Comparison of ENCODE assay signal across 18 cellular contexts in genomic region chr6:107046316-107046715, GRCh38. TPM values are rescaled to one million over a fixed set of nuclear protein-coding genes. Genes with fewer than 3 reads are reported as not detected.
DNase-seq lines count a peak whose midpoint lies in the region; ATAC-seq and TF ChIP-seq lines count a peak whose summit lies in the region.
"Had no signal": no experiment of that assay in that cellular context is flagged by ENCODE, and none has a peak within 500 bp of the region (broad histone marks: within the 10 kb centered on the region; RNA-seq: fewer than 3 reads in every experiment).

No MANE protein-coding gene starts in this region.

- H3K27me3 ChIP-seq in CD4-positive, alpha-beta T cell (ENCODE audit: control insufficient read depth, insufficient read depth, low read length), result no peaks in the 10 kb centered on the region
- no peaks in the 10 kb centered on the region for H3K27me3 ChIP-seq in tibial nerve
- H3K27me3 ChIP-seq: colonic mucosa had no signal

- no peak overlapping the region for H3K27ac ChIP-seq in CD4-positive, alpha-beta T cell (ENCODE audit: low read depth, low read length)
- H3K27ac ChIP-seq in tibial nerve, result peak overlapping the region in 2 of 4 donors; percentile 13 to 49
- H3K27ac ChIP-seq: colonic mucosa, thoracic aorta had no signal

- intact Hi-C loops in CD4-positive, alpha-beta T cell (cut with DNase I, micrococcal nuclease), result no loop called here
- intact Hi-C loops in posterior vena cava (cut with DNase I), result no loop called here

- peaks cover 66% of the 10 kb centered on the region for H3K36me3 Mint-ChIP-seq in CD4-positive, alpha-beta T cell (ENCODE audit: low read depth)
- H3K36me3 Mint-ChIP-seq in WTC11, result peaks cover 11% of the 10 kb centered on the region
- H3K36me3 Mint-ChIP-seq in mesothelial cell of epicardium, result peaks cover 12% of the 10 kb centered on the region

- H3K9me3 Mint-ChIP-seq in CD4-positive, alpha-beta T cell, result no peaks in the 10 kb centered on the region
- H3K9me3 Mint-ChIP-seq in WTC11, result no peaks in the 10 kb centered on the region
- H3K9me3 Mint-ChIP-seq in mesothelial cell of epicardium, result no peaks in the 10 kb centered on the region

- 36 to 37% methylated on average over 6 of the region's 6 CpGs for WGBS in tibial nerve, 2 donors

- peak overlapping the region; percentile 18 for H3K27ac Mint-ChIP-seq in CD4-positive, alpha-beta T cell
- H3K27ac Mint-ChIP-seq in WTC11 (peak overlapping the region; percentile 73; the same call in 1 of the 2 replicates), mesothelial cell of epicardium (peak overlapping the region; percentile 91)

- CTCF ChIA-PET in CD4-positive, alpha-beta T cell (lab: Charles Lee), result no interaction called here
- CTCF ChIA-PET in WTC11 (lab: Charles Lee), result interaction anchor here (0.9 kb wide), 1 partner anchor 49 kb away, joined by 7 read pairs; no protein-coding TSS in a partner anchor

- POLR2A ChIA-PET in CD4-positive, alpha-beta T cell (lab: Charles Lee), result interaction anchor here (1.0 kb wide), 1 partner anchor 15 kb away, joined by 3 read pairs; no protein-coding TSS in a partner anchor
- POLR2A ChIA-PET in WTC11 (lab: Charles Lee), result no interaction called here

- no peaks in the 10 kb centered on the region for H3K4me1 Mint-ChIP-seq in CD4-positive, alpha-beta T cell (ENCODE audit: low read depth)
- H3K4me1 Mint-ChIP-seq in WTC11, result peaks cover 6% of the 10 kb centered on the region
- peaks cover 14% of the 10 kb centered on the region for H3K4me1 Mint-ChIP-seq in mesothelial cell of epicardium

- H3K4me3 Mint-ChIP-seq in CD4-positive, alpha-beta T cell, result no peak overlapping the region
- no peak overlapping the region for H3K4me3 Mint-ChIP-seq in WTC11
- peak overlapping the region; percentile 33 for H3K4me3 Mint-ChIP-seq in mesothelial cell of epicardium

- no peak overlapping the region for H3K4me3 ChIP-seq in tibial nerve
- H3K4me3 ChIP-seq: colonic mucosa, thoracic aorta had no signal

- H3K36me3 ChIP-seq in tibial nerve, result peaks cover 0 to 73% (median 0%) of the 10 kb centered on the region in 3 donors
- H3K36me3 ChIP-seq: colonic mucosa had no signal

- no peaks in the 10 kb centered on the region for H3K27me3 Mint-ChIP-seq in CD4-positive, alpha-beta T cell
- H3K27me3 Mint-ChIP-seq in WTC11 (ENCODE audit: low read depth), result no peaks in the 10 kb centered on the region
- no peaks in the 10 kb centered on the region for H3K27me3 Mint-ChIP-seq in mesothelial cell of epicardium (ENCODE audit: low read depth)

- H3K4me1 ChIP-seq in tibial nerve, result peaks cover 0 to 6% (median 2%) of the 10 kb centered on the region in 4 donors
- H3K4me1 ChIP-seq: colonic mucosa had no signal

- TF ChIP-seq EP300 in tibial nerve (IDR thresholded peaks at IDR 0.05), result no peak

- no peak for DNase-seq in CD4-positive, alpha-beta T cell
- DNase-seq in NCI-H1436 treated with DMSO at 0.1 percent for 48 hours (lab: John Stamatoyannopoulos, UW) (peak; percentile 4), WTC11 (ENCODE audit: low spot score) (no peak), mesothelial cell of epicardium (ENCODE audit: low spot score in 2 of 2, unreplicated experiment in 2 of 2) (no peak), posterior vena cava (ENCODE audit: low spot score) (no peak), tibial nerve (ENCODE audit: low spot score in 2 of 2) (no peak)
- DNase-seq in activated CD4-positive, alpha-beta T cell treated with anti-CD3 and anti-CD28 coated beads, Interleukin-2, amount 50 U/mL, for 1 hour, result no peak
- DNase-seq: activated CD4-positive, alpha-beta T cell treated with anti-CD3 and anti-CD28 coated beads for 48 hours; activated T-cell treated with anti-CD3 and anti-CD28 coated beads, Interleukin-2, amount 50 U/mL, for 1 hour; amniotic stem cell; Calu3; colonic mucosa; Karpas-422; NCI-H187 treated with DMSO at 0.1 percent for 48 hours; SIG-M5; T1000 had no signal

- TF ChIP-seq CTCF in CD4-positive, alpha-beta T cell (IDR thresholded peaks at IDR 0.05), result no peak
- TF ChIP-seq CTCF in WTC11 (IDR thresholded peaks at IDR 0.05) (no peak), mesothelial cell of epicardium (IDR thresholded peaks at IDR 0.05; ENCODE audit: unreplicated experiment) (no peak), tibial nerve (IDR thresholded peaks at IDR 0.05) (no peak)

- ATAC-seq in CD4-positive, alpha-beta T cell (ENCODE audit: poor library complexity), result no peak
- ATAC-seq in WTC11 (peak; percentile 38; the same call in 1 of the 2 replicates), GM21825 (IDR thresholded peaks at IDR 0.05; ENCODE audit: unreplicated experiment) (no peak)

- H3K9me3 ChIP-seq in CD4-positive, alpha-beta T cell (ENCODE audit: control insufficient read depth, low read length), result no peaks in the 10 kb centered on the region
- H3K9me3 ChIP-seq in tibial nerve, result no peaks in the 10 kb centered on the region
- H3K9me3 ChIP-seq: colonic mucosa, thoracic aorta had no signal

- TF ChIP-seq POLR2A in tibial nerve (IDR thresholded peaks at IDR 0.05), result no peak

TF ChIP-seq in WTC11, 78 proteins besides CTCF, POLR2A, EP300 and RAD21 (continues in another document):
- TF ChIP-seq AR (CRISPR knock-in tag; IDR thresholded peaks at IDR 0.05), result no peak
- TF ChIP-seq GRHL2 (CRISPR knock-in tag; IDR thresholded peaks at IDR 0.05; ENCODE audit: insufficient replicate concordance, severe bottlenecking), result no peak
- TF ChIP-seq ERG (CRISPR knock-in tag; IDR thresholded peaks at IDR 0.05), result no peak
- TF ChIP-seq FOXP4 (CRISPR knock-in tag; IDR thresholded peaks at IDR 0.05), result no peak
- no peak for TF ChIP-seq SMAD3 (CRISPR knock-in tag; IDR thresholded peaks at IDR 0.05; ENCODE audit: borderline replicate concordance)

RNA-seq across cellular contexts. Expression of gene MTRES1, which starts 18.3 kb away (rescaled TPM):
- total RNA-seq in CD4-positive, alpha-beta T cell, result 10 to 100 TPM; 11.2 to 12.2 TPM
- total RNA-seq in WTC11 (2021), result 17.2 to 21.0 TPM (median 20.7 TPM) in 3 replicates
- 16.6 to 18.7 TPM (median 17.3 TPM) in 3 replicates for total RNA-seq in mesothelial cell of epicardium
- 10 to 100 TPM; 12.8 to 16.0 TPM for total RNA-seq in posterior vena cava
- 10 to 100 TPM in 2 of 4 donors, 1 to 10 TPM in 2; 8.2 to 14.6 (median 11.6) TPM for total RNA-seq in tibial nerve

Comparison
In these comparisons a context has a peak if more than half of its experiments do, and no peak if none do; other contexts are left out.
1. H3K27ac Mint-ChIP-seq: peak in every context shown above with its lines; median percentile 91 in mesothelial cell of epicardium; 73 in WTC11; 18 in CD4-positive, alpha-beta T cell.